Comparison of ENCODE assay signal across 10 cellular contexts in the genomic region with DNA sequence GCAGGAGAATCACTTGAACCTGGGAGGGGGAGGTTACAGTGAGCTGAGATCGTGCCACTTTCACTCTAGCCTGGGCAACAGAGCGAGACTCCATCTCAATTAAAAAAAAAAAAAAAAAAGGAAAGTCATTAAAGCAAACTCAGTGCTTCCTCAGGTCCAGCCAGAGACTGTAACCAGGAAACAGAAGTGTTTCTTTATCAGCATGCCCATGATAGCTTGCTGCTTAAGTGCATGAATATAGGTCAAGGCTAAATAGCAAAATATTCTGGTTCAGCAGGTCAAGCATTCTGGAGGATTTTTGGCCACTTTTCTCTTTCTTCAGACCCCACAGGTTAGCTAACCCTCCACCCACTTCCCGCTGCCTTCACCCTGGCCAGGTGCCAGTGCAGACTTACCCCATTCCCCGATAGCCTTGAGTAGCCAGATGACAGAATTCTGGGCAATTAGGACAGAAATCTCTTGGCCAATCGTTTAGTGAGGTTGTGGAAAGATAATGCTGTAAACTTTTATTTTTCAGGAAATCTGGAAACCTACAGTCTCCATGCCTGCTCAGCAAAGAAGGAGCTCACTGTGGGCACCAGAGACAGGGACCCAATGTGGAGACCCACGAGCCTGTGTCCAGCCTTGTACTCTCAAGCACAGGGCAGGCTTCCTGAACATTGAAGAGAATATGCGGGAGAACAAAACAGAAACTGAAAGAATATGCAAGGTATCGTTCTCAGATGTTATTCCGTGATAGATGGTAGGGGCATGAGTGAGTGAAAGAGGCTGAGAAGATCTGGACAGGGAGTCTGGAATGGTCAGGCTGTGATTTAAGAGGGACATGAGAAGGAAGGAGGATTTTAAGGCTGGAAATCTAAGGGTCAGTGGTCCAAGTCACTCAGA. TPM values are rescaled to one million over a fixed set of nuclear protein-coding genes. Genes with fewer than 3 reads are reported as not detected.
DNase-seq lines count a peak whose midpoint lies in the region; ATAC-seq and TF ChIP-seq lines count a peak whose summit lies in the region.
"Had no signal": no experiment of that assay in that cellular context is flagged by ENCODE, and none has a peak within 500 bp of the region (broad histone marks: within the 10 kb centered on the region; RNA-seq: fewer than 3 reads in every experiment).

No MANE protein-coding gene starts in this region.

- TF ChIP-seq CTCF in BJ (IDR thresholded peaks at IDR 0.05; ENCODE audit: insufficient read depth, low read depth, low read length) (no peak), MM.1S (IDR thresholded peaks at IDR 0.05; ENCODE audit: low read length) (no peak), fibroblast of villous mesenchyme (IDR thresholded peaks at IDR 0.05; ENCODE audit: insufficient read depth, low read depth, low read length) (no peak)

- ATAC-seq in GM19467 (IDR thresholded peaks at IDR 0.05; ENCODE audit: unreplicated experiment), result peak; percentile 75

- peaks cover 27% of the 10 kb centered on the region for H3K4me1 ChIP-seq in MM.1S (ENCODE audit: low read length)

- CTCF ChIA-PET in BJ (lab: Yijun Ruan, JAX), result interaction anchor here (1.9 to 2.6 kb wide), 2 partner anchors 9 to 11 kb away, joined by 7 to 12 read pairs; no protein-coding TSS in a partner anchor

- H3K4me3 ChIP-seq in BJ (ENCODE audit: low read depth, low read length), result peak overlapping the region; percentile 16
- peak overlapping the region; percentile 57 for H3K4me3 ChIP-seq in MM.1S (ENCODE audit: low read length)
- peak overlapping the region; percentile 46 for H3K4me3 ChIP-seq in fibroblast of villous mesenchyme (ENCODE audit: low read depth, low read length)

- peak overlapping the region; percentile 83 for H2AFZ ChIP-seq in MM.1S (ENCODE audit: low read length)

- H3K36me3 ChIP-seq in BJ (ENCODE audit: control insufficient read depth, insufficient read depth, low read length), result no peaks in the 10 kb centered on the region
- no peaks in the 10 kb centered on the region for H3K36me3 ChIP-seq in MM.1S (replicated peaks; ENCODE audit: insufficient read depth, low read length)

- no peaks in the 10 kb centered on the region for H3K9me3 ChIP-seq in MM.1S (replicated peaks; ENCODE audit: insufficient read depth, low read length)

- H3F3A ChIP-seq in MM.1S (ENCODE audit: insufficient read depth, low read length), result peaks cover 9% of the 10 kb centered on the region

- peak overlapping the region; percentile 42 for H3K9ac ChIP-seq in MM.1S (ENCODE audit: low read length)

- H3K4me2 ChIP-seq in MM.1S (ENCODE audit: low read depth, low read length), result peak overlapping the region; percentile 70

- no peak for DNase-seq in BJ (ENCODE audit: low read depth)
- peak; percentile 79 for DNase-seq in MM.1S
- DNase-seq in fibroblast of villous mesenchyme (ENCODE audit: low read depth), result no peak
- no peak for DNase-seq in ureter (ENCODE audit: low spot score)
- no peak for DNase-seq in DMS79 treated with DMSO at 0.1 percent for 48 hours (lab: John Stamatoyannopoulos, UW)
- DNase-seq in germinal center (ENCODE audit: low spot score), result no peak
- DNase-seq in globus pallidus (ENCODE audit: low spot score), result no peak
- DNase-seq: NCI-H510A had no signal

- H3K79me2 ChIP-seq in MM.1S (ENCODE audit: low read length), result no peaks in the 10 kb centered on the region

- peaks cover 26% of the 10 kb centered on the region for H3K27me3 ChIP-seq in BJ (ENCODE audit: control insufficient read depth, insufficient read depth, low read length)
- no peaks in the 10 kb centered on the region for H3K27me3 ChIP-seq in MM.1S (replicated peaks; ENCODE audit: insufficient read depth, low read length)

- H4K20me1 ChIP-seq in MM.1S (ENCODE audit: insufficient read depth, low read length), result no peaks in the 10 kb centered on the region

- POLR2A ChIA-PET in BJ (lab: Charles Lee), result no interaction called here

- H3K9me2 ChIP-seq in MM.1S (replicated peaks; ENCODE audit: insufficient read depth, low read length), result no peaks in the 10 kb centered on the region

- peak overlapping the region; percentile 59; the same call in 1 of the 2 replicates for H3K27ac ChIP-seq in MM.1S (ENCODE audit: low read length)

RNA-seq across cellular contexts. Expression of gene UGT3A2, which starts 4.2 kb away (rescaled TPM):
- polyA plus RNA-seq in BJ (2011; rRNA removed), result not detected in 2 replicates
- not detected in 2 replicates for polyA minus RNA-seq in BJ (2011; rRNA and poly(A)+ RNA removed)
- total RNA-seq in fibroblast of villous mesenchyme (not detected in 2 replicates), ureter (0.44 TPM)
- polyA plus RNA-seq: neural cell had no signal
